ENCODE assay signal across 18 cellular contexts in the genomic region with DNA sequence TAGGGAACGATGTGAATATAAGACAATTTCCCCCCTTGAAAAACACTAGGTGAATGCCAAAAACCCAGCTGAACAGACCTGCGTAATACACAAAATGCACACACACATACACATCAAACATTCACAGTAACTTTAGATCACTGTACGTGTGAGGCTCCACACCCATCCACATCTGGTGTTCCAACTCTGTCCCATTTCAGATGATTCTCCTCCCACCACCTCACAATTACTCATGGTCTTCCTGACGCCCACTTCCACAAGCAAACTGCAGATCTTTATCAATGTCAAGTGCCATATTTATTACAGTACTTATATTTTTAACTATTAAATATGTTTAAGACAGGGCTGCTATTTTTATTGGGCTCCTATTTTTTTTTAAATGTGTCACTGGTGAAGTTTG. TPM values are rescaled to one million over a fixed set of nuclear protein-coding genes. Genes with fewer than 3 reads are reported as not detected.
DNase-seq lines count a peak whose midpoint lies in the region; ATAC-seq and TF ChIP-seq lines count a peak whose summit lies in the region.
"Had no signal": no experiment of that assay in that cellular context is flagged by ENCODE, and none has a peak within 500 bp of the region (broad histone marks: within the 10 kb centered on the region; RNA-seq: fewer than 3 reads in every experiment).

No MANE protein-coding gene starts in this region.

- no peak overlapping the region for H3K4me3 ChIP-seq in foreskin fibroblast (ENCODE audit: low read depth in 1 of 2, low read length in 2 of 2)
- H3K4me3 ChIP-seq: BLaER1, HAP-1 had no signal

- peaks cover 2% of the 10 kb centered on the region for H3K4me1 Mint-ChIP-seq in mesothelial cell of epicardium
- H3K4me1 Mint-ChIP-seq: CD8-positive, alpha-beta memory T cell had no signal

- peaks cover 9% of the 10 kb centered on the region for H3K9me3 Mint-ChIP-seq in mesothelial cell of epicardium
- H3K9me3 Mint-ChIP-seq: HFFc6 had no signal

- H3K36me3 Mint-ChIP-seq in mesothelial cell of epicardium = no peaks in the 10 kb centered on the region
- H3K36me3 Mint-ChIP-seq: CD8-positive, alpha-beta memory T cell had no signal

- H3K27ac Mint-ChIP-seq in mesothelial cell of epicardium = no peak overlapping the region
- H3K27ac Mint-ChIP-seq: CD8-positive, alpha-beta memory T cell; HFFc6 had no signal

- DNase-seq in GM03348 (ENCODE audit: low spot score) = peak; percentile 27
- DNase-seq in RPMI7951 (ENCODE audit: low read depth) = peak; percentile 47
- peak; percentile 6 to 8 for DNase-seq in foreskin fibroblast
- no peak for DNase-seq in NOMO-1 (lab: John Stamatoyannopoulos, UW; ENCODE audit: unreplicated experiment in 2 of 2)
- DNase-seq in mesothelial cell of epicardium (ENCODE audit: low spot score in 2 of 2, unreplicated experiment in 2 of 2) = no peak
- DNase-seq: ACHN; AML-193; Caco-2; CD8-positive, alpha-beta memory T cell; GDM1; HFFc6; IMR-90; Karpas-422; KBM-7 had no signal

- ATAC-seq in GM21360 (IDR thresholded peaks at IDR 0.05; ENCODE audit: unreplicated experiment) (no peak), SK-N-SH treated with all-trans-retinoic acid at 6 μM for 48 hours (no peak)

- H3K27me3 Mint-ChIP-seq in mesothelial cell of epicardium (ENCODE audit: low read depth) = no peaks in the 10 kb centered on the region

- H3K4me3 Mint-ChIP-seq in mesothelial cell of epicardium = no peak overlapping the region
- H3K4me3 Mint-ChIP-seq: CD8-positive, alpha-beta memory T cell; HFFc6 had no signal

- TF ChIP-seq CTCF in foreskin fibroblast (IDR thresholded peaks at IDR 0.05; ENCODE audit: low read depth, low read length) (no peak), mesothelial cell of epicardium (IDR thresholded peaks at IDR 0.05; ENCODE audit: unreplicated experiment) (no peak)

TF ChIP-seq in SK-N-SH treated with all-trans-retinoic acid at 6 μM for 48 hours, 23 proteins besides CTCF, POLR2A, EP300 and RAD21:
- TF ChIP-seq, protein P1, sequence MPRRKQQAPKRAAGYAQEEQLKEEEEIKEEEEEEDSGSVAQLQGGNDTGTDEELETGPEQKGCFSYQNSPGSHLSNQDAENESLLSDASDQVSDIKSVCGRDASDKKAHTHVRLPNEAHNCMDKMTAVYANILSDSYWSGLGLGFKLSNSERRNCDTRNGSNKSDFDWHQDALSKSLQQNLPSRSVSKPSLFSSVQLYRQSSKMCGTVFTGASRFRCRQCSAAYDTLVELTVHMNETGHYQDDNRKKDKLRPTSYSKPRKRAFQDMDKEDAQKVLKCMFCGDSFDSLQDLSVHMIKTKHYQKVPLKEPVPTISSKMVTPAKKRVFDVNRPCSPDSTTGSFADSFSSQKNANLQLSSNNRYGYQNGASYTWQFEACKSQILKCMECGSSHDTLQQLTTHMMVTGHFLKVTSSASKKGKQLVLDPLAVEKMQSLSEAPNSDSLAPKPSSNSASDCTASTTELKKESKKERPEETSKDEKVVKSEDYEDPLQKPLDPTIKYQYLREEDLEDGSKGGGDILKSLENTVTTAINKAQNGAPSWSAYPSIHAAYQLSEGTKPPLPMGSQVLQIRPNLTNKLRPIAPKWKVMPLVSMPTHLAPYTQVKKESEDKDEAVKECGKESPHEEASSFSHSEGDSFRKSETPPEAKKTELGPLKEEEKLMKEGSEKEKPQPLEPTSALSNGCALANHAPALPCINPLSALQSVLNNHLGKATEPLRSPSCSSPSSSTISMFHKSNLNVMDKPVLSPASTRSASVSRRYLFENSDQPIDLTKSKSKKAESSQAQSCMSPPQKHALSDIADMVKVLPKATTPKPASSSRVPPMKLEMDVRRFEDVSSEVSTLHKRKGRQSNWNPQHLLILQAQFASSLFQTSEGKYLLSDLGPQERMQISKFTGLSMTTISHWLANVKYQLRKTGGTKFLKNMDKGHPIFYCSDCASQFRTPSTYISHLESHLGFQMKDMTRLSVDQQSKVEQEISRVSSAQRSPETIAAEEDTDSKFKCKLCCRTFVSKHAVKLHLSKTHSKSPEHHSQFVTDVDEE (CRISPR knock-in tag; IDR thresholded peaks at IDR 0.05) = no peak
- TF ChIP-seq, protein P2, sequence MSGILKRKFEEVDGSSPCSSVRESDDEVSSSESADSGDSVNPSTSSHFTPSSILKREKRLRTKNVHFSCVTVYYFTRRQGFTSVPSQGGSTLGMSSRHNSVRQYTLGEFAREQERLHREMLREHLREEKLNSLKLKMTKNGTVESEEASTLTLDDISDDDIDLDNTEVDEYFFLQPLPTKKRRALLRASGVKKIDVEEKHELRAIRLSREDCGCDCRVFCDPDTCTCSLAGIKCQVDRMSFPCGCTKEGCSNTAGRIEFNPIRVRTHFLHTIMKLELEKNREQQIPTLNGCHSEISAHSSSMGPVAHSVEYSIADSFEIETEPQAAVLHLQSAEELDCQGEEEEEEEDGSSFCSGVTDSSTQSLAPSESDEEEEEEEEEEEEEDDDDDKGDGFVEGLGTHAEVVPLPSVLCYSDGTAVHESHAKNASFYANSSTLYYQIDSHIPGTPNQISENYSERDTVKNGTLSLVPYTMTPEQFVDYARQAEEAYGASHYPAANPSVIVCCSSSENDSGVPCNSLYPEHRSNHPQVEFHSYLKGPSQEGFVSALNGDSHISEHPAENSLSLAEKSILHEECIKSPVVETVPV (CRISPR knock-in tag; IDR thresholded peaks at IDR 0.05) = no peak
- TF ChIP-seq RARB (CRISPR knock-in tag; IDR thresholded peaks at IDR 0.05) = no peak
- no peak for TF ChIP-seq ZNF8 (CRISPR knock-in tag; IDR thresholded peaks at IDR 0.05)
- TF ChIP-seq ZFP30 (CRISPR knock-in tag; IDR thresholded peaks at IDR 0.05) = no peak
- TF ChIP-seq PPARA (CRISPR knock-in tag; IDR thresholded peaks at IDR 0.05; ENCODE audit: borderline replicate concordance) = no peak
- no peak for TF ChIP-seq GLIS3 (CRISPR knock-in tag; IDR thresholded peaks at IDR 0.05)
- TF ChIP-seq TCF4 (CRISPR knock-in tag; IDR thresholded peaks at IDR 0.05; ENCODE audit: borderline replicate concordance) = no peak
- TF ChIP-seq, protein P3, sequence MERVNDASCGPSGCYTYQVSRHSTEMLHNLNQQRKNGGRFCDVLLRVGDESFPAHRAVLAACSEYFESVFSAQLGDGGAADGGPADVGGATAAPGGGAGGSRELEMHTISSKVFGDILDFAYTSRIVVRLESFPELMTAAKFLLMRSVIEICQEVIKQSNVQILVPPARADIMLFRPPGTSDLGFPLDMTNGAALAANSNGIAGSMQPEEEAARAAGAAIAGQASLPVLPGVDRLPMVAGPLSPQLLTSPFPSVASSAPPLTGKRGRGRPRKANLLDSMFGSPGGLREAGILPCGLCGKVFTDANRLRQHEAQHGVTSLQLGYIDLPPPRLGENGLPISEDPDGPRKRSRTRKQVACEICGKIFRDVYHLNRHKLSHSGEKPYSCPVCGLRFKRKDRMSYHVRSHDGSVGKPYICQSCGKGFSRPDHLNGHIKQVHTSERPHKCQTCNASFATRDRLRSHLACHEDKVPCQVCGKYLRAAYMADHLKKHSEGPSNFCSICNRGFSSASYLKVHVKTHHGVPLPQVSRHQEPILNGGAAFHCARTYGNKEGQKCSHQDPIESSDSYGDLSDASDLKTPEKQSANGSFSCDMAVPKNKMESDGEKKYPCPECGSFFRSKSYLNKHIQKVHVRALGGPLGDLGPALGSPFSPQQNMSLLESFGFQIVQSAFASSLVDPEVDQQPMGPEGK (CRISPR knock-in tag; IDR thresholded peaks at IDR 0.05; ENCODE audit: borderline replicate concordance) = no peak
- TF ChIP-seq ARNTL (CRISPR knock-in tag; IDR thresholded peaks at IDR 0.05; ENCODE audit: borderline replicate concordance, low read depth) = no peak
- TF ChIP-seq ZNF70 (CRISPR knock-in tag; IDR thresholded peaks at IDR 0.05) = no peak
- TF ChIP-seq TOX (CRISPR knock-in tag; IDR thresholded peaks at IDR 0.05; ENCODE audit: borderline replicate concordance) = no peak

RNA-seq across cellular contexts. Expression of a gene that starts 57.9 kb away (rescaled TPM):
- total RNA-seq in RPMI7951 (2014; rRNA removed; shearing (Covaris generic)) = 25.1 and 27.8 TPM in 2 replicates
- total RNA-seq in mesothelial cell of epicardium = 177 to 187 TPM (median 181 TPM) in 3 replicates
- total RNA-seq: CD8-positive, alpha-beta memory T cell had no signal

Comparison
In these comparisons a context has a peak if more than half of its experiments do, and no peak if none do; other contexts are left out.
1. DNase-seq: peak in GM03348 (single experiment), RPMI7951 (single experiment) and foreskin fibroblast (2 of 2); none in NOMO-1 (0 of 2) and mesothelial cell of epicardium (0 of 2).